In the genomic region with DNA sequence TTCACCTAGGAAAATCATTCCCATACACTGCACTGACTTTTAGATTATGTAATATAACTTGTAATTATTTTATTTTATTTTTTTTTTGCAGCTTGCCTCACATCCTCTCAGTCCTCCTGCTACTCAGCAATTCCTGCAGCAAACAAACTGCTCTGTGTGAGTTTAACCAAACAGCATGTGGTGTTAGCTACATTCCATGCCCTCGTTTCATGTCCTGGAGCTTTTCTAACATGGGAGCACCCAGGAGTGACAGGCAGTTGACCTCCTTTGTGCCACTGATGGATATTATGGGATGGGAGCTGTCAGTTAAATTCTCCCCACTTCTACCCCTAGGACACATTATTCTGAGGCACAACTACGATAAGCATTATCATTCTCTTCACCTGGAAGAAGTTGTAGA, we compare ENCODE assay signal across 22 cellular contexts. TPM values are rescaled to one million over a fixed set of nuclear protein-coding genes. Genes with fewer than 3 reads are reported as not detected.
"Had no signal": no experiment of that assay in that cellular context is flagged by ENCODE, and none has a peak within 500 bp of the region (broad histone marks: within the 10 kb centered on the region; RNA-seq: fewer than 3 reads in every experiment).

No MANE protein-coding gene starts in this region.

- H3K9me3 ChIP-seq: gastroesophageal sphincter, mucosa of descending colon, stomach, suprapubic skin, tibial nerve had no signal

- H3K4me3 ChIP-seq: gastroesophageal sphincter, mucosa of descending colon, smooth muscle cell, stomach, suprapubic skin, tibial nerve had no signal

- H3K36me3 ChIP-seq: gastroesophageal sphincter, stomach, suprapubic skin, tibial nerve had no signal

- H3K4me1 ChIP-seq: gastroesophageal sphincter, parathyroid adenoma had no signal

- H3K27ac ChIP-seq: gastroesophageal sphincter, parathyroid adenoma, stomach, suprapubic skin, tibial nerve had no signal

- H3K27me3 ChIP-seq: gastroesophageal sphincter, stomach, suprapubic skin, tibial nerve had no signal

- DNase-seq: activated CD4-positive, alpha-beta memory T cell treated with anti-CD3 and anti-CD28 coated beads for 36 hours; activated CD4-positive, alpha-beta T cell treated with anti-CD3 and anti-CD28 coated beads for 48 hours; activated naive CD4-positive, alpha-beta T cell treated with Interleukin-2 at 50 U/mL for 16 hours; activated naive CD8-positive, alpha-beta T cell treated with anti-CD3 and anti-CD28 coated beads for 36 hours; activated T-cell treated with anti-CD3 and anti-CD28 coated beads, Interleukin-2, amount 50 U/mL, for 48 hours; amniotic stem cell; effector CD4-positive, alpha-beta T cell; head of caudate nucleus; mucosa of descending colon; nephron progenitor cell; stimulated activated CD4-positive, alpha-beta T cell treated with anti-CD3 and anti-CD28 coated beads, Interleukin-15, amount 100 ng/mL, for 24 hours; stomach; T-cell had no signal

RNA-seq across cellular contexts. Expression of a gene that starts 24.8 kb away (rescaled TPM):
- total RNA-seq: activated CD4-positive, alpha-beta memory T cell treated with anti-CD3 and anti-CD28 coated beads for 36 hours; activated naive CD8-positive, alpha-beta T cell treated with anti-CD3 and anti-CD28 coated beads for 36 hours; T-cell had no signal

RNA-seq across cellular contexts. Expression of a gene that starts 40.9 kb away (rescaled TPM):
- total RNA-seq: activated CD4-positive, alpha-beta memory T cell treated with anti-CD3 and anti-CD28 coated beads for 36 hours; activated naive CD8-positive, alpha-beta T cell treated with anti-CD3 and anti-CD28 coated beads for 36 hours; cerebellum; epithelial cell of proximal tubule; gastroesophageal sphincter; mucosa of descending colon; sciatic nerve; smooth muscle cell; stomach; suprapubic skin; tibial nerve; urinary bladder had no signal

RNA-seq across cellular contexts. Expression of a gene that starts 57.5 kb away (rescaled TPM):
- total RNA-seq: activated CD4-positive, alpha-beta memory T cell treated with anti-CD3 and anti-CD28 coated beads for 36 hours; activated naive CD8-positive, alpha-beta T cell treated with anti-CD3 and anti-CD28 coated beads for 36 hours; suprapubic skin; T-cell had no signal
